In the genomic region with DNA sequence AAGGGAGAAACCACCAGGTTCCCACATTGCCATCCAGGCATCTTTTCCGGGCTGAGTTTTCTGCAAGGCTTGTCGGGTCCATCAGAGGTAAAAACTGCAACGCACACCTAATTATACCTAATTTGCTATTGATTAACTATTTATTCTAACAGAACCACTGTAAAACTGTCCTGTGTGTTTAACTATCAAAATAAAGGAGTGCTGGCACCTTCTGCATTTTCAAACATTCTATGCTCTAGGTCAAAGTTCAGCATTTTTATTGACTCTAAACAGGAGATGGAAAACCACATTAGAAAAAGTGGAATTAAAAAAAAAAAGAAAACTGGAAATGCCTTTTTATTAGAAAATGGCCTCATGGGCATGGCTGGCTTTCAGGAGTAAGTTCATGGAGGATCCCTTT, we compare ENCODE assay signal across 31 cellular contexts.
"Had no signal": no experiment of that assay in that cellular context is flagged by ENCODE, and none has a peak within 500 bp of the region (broad histone marks: within the 10 kb centered on the region; RNA-seq: fewer than 3 reads in every experiment).

No MANE protein-coding gene starts in this region.

- H3K9me3 ChIP-seq: adrenal gland, body of pancreas, gastrocnemius medialis, heart left ventricle had no signal

- FAIRE-seq: colon, endometrium, endothelial cell of umbilical vein had no signal

- H3K4me1 ChIP-seq: adrenal gland, gastrocnemius medialis, heart left ventricle had no signal

- DNase-seq: activated CD4-positive, alpha-beta memory T cell treated with anti-CD3 and anti-CD28 coated beads for 36 hours; activated CD4-positive, alpha-beta T cell treated with anti-CD3 and anti-CD28 coated beads for 36 hours; activated CD4-positive, alpha-beta T cell treated with anti-CD3 and anti-CD28 coated beads, Interleukin-2, amount 10 ng/mL, durations not matched to agents 24 days and 14 days; activated CD4-positive, CD25-positive, alpha-beta regulatory T cell; activated CD4-positive, CD25-positive, alpha-beta regulatory T cell treated with anti-CD3 and anti-CD28 coated beads, Interleukin-2, amount 50 U/mL, for 72 hours; activated CD8-positive, alpha-beta memory T cell treated with anti-CD3 and anti-CD28 coated beads, Interleukin-2, amount 10 ng/mL, durations not matched to agents 7 days and 5 days; activated CD8-positive, alpha-beta memory T cell treated with anti-CD3 and anti-CD28 coated beads, Interleukin-2, amount 50 U/mL, for 4 hours; activated CD8-positive, alpha-beta T cell treated with anti-CD3 and anti-CD28 coated beads, Interleukin-2, amount 10 ng/mL, durations not matched to agents 7 days and 5 days; activated effector memory CD4-positive, alpha-beta T cell treated with anti-CD3 and anti-CD28 coated beads, Interleukin-2, amount 50 U/mL, for 16 hours; activated naive CD4-positive, alpha-beta T cell treated with anti-CD3 and anti-CD28 coated beads for 36 hours; activated naive CD8-positive, alpha-beta T cell treated with anti-CD3 and anti-CD28 coated beads for 36 hours; activated naive CD8-positive, alpha-beta T cell treated with anti-CD3 and anti-CD28 coated beads, Interleukin-2, amount 50 U/mL, for 24 hours; activated T-cell treated with anti-CD3 and anti-CD28 coated beads, Interleukin-2, amount 50 U/mL, for 1 hour; activated T-cell treated with anti-CD3 and anti-CD28 coated beads, Interleukin-2, amount 50 U/mL, for 48 hours; amygdala; aorta; body of pancreas; caudate nucleus; cortex of kidney; dermis blood vessel endothelial cell; effector CD8-positive, alpha-beta T cell; foreskin fibroblast; gastrocnemius medialis; glutamatergic neuron; heart left ventricle; T-helper 2 cell had no signal

- H3K4me3 ChIP-seq: adrenal gland, body of pancreas, gastrocnemius medialis, heart left ventricle had no signal

- H3K36me3 ChIP-seq: adrenal gland, gastrocnemius medialis, heart left ventricle had no signal

- H3K27ac ChIP-seq: adrenal gland, body of pancreas, epithelial cell of prostate, gastrocnemius medialis, heart left ventricle had no signal

- ATAC-seq: activated CD4-positive, alpha-beta T cell treated with anti-CD3 and anti-CD28 coated beads for 36 hours; activated CD8-positive, alpha-beta memory T cell treated with anti-CD3 and anti-CD28 coated beads, Interleukin-2, amount 10 ng/mL, durations not matched to agents 7 days and 5 days; activated CD8-positive, alpha-beta T cell treated with anti-CD3 and anti-CD28 coated beads, Interleukin-2, amount 10 ng/mL, durations not matched to agents 7 days and 5 days; activated naive CD8-positive, alpha-beta T cell treated with anti-CD3 and anti-CD28 coated beads, Interleukin-2, amount 50 U/mL, for 24 hours; body of pancreas; gastrocnemius medialis; heart left ventricle had no signal

- H3K27me3 ChIP-seq: adrenal gland, gastrocnemius medialis had no signal
